Comparison of ENCODE assay signal across 1 cellular context in the genomic region with DNA sequence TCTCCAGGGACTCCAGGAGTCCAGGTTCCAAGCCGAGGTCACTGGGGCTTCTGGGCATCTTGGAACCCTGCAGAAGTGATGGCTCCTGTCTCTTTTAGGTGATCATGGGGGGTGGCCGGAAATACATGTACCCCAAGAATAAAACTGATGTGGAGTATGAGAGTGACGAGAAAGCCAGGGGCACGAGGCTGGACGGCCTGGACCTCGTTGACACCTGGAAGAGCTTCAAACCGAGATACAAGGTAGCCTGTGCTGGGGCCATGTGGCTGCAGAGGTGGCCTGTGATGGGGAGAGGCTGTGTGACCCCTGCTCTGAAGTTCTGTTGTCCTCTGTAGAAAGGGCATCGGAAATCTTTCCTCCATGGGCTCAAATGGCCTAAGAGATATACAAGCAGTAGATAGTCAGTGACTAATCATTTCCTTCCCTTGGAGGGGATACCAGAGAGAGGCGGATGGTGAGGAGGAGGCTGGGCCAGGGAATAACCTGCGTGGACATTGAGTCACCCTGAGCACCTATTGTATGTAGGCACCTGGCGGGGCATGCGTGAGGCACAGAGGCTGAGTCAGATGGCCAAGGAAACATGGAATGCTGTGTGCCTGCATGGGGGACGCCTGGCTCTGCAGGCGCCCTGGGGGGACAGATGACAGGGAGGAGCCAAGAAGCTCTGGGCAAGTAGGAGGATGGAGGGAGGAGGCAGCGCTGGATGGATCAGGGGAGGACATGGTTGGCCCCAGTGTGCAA.
TF ChIP-seq lines count a peak whose summit lies in the region.

No MANE protein-coding gene starts in this region.

TF ChIP-seq in HEK293, 187 proteins besides CTCF, POLR2A, EP300 and RAD21 (continued from another document):
- TF ChIP-seq ZNF24 (tag by site-specific recombination; IDR thresholded peaks at IDR 0.05) (no peak), ZNF341 (tag by site-specific recombination; IDR thresholded peaks at IDR 0.05; ENCODE audit: low read depth) (peak; percentile 36; the same call in 1 of the 2 replicates), KLF9 (tag by site-specific recombination; IDR thresholded peaks at IDR 0.05; ENCODE audit: low read depth) (no peak)
- TF ChIP-seq, protein P1, sequence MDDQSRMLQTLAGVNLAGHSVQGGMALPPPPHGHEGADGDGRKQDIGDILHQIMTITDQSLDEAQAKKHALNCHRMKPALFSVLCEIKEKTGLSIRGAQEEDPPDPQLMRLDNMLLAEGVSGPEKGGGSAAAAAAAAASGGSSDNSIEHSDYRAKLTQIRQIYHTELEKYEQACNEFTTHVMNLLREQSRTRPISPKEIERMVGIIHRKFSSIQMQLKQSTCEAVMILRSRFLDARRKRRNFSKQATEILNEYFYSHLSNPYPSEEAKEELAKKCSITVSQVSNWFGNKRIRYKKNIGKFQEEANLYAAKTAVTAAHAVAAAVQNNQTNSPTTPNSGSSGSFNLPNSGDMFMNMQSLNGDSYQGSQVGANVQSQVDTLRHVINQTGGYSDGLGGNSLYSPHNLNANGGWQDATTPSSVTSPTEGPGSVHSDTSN (CRISPR knock-in tag; IDR thresholded peaks at IDR 0.05): no peak
